In genomic region chr3:71576966-71577459, GRCh38 we compare ENCODE assay signal across 14 cellular contexts. TPM values are rescaled to one million over a fixed set of nuclear protein-coding genes. Genes with fewer than 3 reads are reported as not detected.
DNase-seq lines count a peak whose midpoint lies in the region; ATAC-seq and TF ChIP-seq lines count a peak whose summit lies in the region.
"Had no signal": no experiment of that assay in that cellular context is flagged by ENCODE, and none has a peak within 500 bp of the region (broad histone marks: within the 10 kb centered on the region; RNA-seq: fewer than 3 reads in every experiment).

No MANE protein-coding gene starts in this region.

- H3K27ac ChIP-seq in mammary epithelial cell (ENCODE audit: insufficient read depth, low read depth, low read length) (peak overlapping the region; percentile 52), muscle layer of duodenum (ENCODE audit: low read length) (peak overlapping the region; percentile 36)

- H3K36me3 ChIP-seq in Loucy (ENCODE audit: insufficient read depth, low read length) (no peaks in the 10 kb centered on the region), mammary epithelial cell (ENCODE audit: insufficient read depth, low read length) (no peaks in the 10 kb centered on the region), muscle layer of duodenum (ENCODE audit: control insufficient read depth in 1 of 2, insufficient read depth in 2 of 2, low read length in 2 of 2) (no peaks in the 10 kb centered on the region)
- H3K36me3 ChIP-seq: left lung had no signal

- H3K27me3 ChIP-seq in Loucy (ENCODE audit: insufficient read depth, low read length, poor library complexity, severe bottlenecking) (no peaks in the 10 kb centered on the region), mammary epithelial cell (ENCODE audit: insufficient read depth, low read length) (no peaks in the 10 kb centered on the region), muscle layer of duodenum (ENCODE audit: low read depth, low read length) (no peaks in the 10 kb centered on the region)
- H3K27me3 ChIP-seq: left lung had no signal

- H3K4me1 ChIP-seq in Loucy (ENCODE audit: insufficient read depth, low read length, poor library complexity, severe bottlenecking) (peaks cover 80% of the 10 kb centered on the region), mammary epithelial cell (ENCODE audit: insufficient read depth, low read length) (peaks cover 46% of the 10 kb centered on the region), muscle layer of duodenum (ENCODE audit: control insufficient read depth in 1 of 2, insufficient read depth in 2 of 2, low read length in 2 of 2) (peaks cover 14 to 35% of the 10 kb centered on the region in 2 donors)

- H3K4me2 ChIP-seq in Loucy (ENCODE audit: low read depth, low read length, poor library complexity, severe bottlenecking) (peak overlapping the region; percentile 98), mammary epithelial cell (ENCODE audit: insufficient read depth, low read depth, low read length) (peak overlapping the region; percentile 82)

- H3K4me3 ChIP-seq in Loucy (ENCODE audit: low read length, poor library complexity, severe bottlenecking) (peak overlapping the region; percentile 94), mammary epithelial cell (replicated peaks in 1 of 3; ENCODE audit: insufficient read depth in 1 of 3, low read depth in 2 of 3, low read length in 3 of 3) (peak overlapping the region in 2 of 3 experiments; percentile 31 to 98), muscle layer of duodenum (ENCODE audit: low read depth in 1 of 2, low read length in 2 of 2) (peak overlapping the region; percentile 19 to 32), foreskin fibroblast (ENCODE audit: low read depth in 1 of 2, low read length in 2 of 2) (no peak overlapping the region)
- H3K4me3 ChIP-seq: K562 had no signal

- TF ChIP-seq CTCF in Loucy (conservative IDR thresholded peaks at IDR 0.05; ENCODE audit: low read length) (no peak), mammary epithelial cell (conservative IDR thresholded peaks at IDR 0.05 in 1 of 2, IDR thresholded peaks at IDR 0.05 in 1 of 2; ENCODE audit: extremely low read depth in 1 of 2, insufficient read depth in 1 of 2, low read depth in 1 of 2, low read length in 2 of 2) (no peak), foreskin fibroblast (IDR thresholded peaks at IDR 0.05; ENCODE audit: low read depth, low read length) (no peak)

- CTCF ChIA-PET in mammary epithelial cell (lab: Charles Lee; ENCODE audit: low non-redundant PET) = interaction anchor here (0.6 kb wide), 1 partner anchor 509 kb away, joined by 4 read pairs; no protein-coding TSS in a partner anchor

- no TSS peak for BruUV-seq in mammary epithelial cell (replicated peaks; lab: Mats Ljungman, UMichigan)

- DNase-seq in AML-193 (lab: John Stamatoyannopoulos, UW) (peak; percentile 66 to 73), mammary epithelial cell (peak; percentile 28), foreskin fibroblast (no peak), Right ventricle myocardium superior (no peak), activated gamma-delta T cell (lab: John Stamatoyannopoulos, UW) (no peak), T-helper 1 cell (no peak)
- DNase-seq: activated naive CD4-positive, alpha-beta T cell; EL; hypothalamus; left lung had no signal

- intact Hi-C loops in mammary epithelial cell (cut with micrococcal nuclease) = loop anchor here (2.0 kb wide), 1 partner anchor 34 kb away; no protein-coding TSS in a partner anchor
- intact Hi-C loops in Right ventricle myocardium superior (cut with DNase I) = no loop called here

- H3K9me3 ChIP-seq in Loucy (ENCODE audit: insufficient read depth, low read depth, low read length) (no peaks in the 10 kb centered on the region), mammary epithelial cell (replicated peaks; ENCODE audit: insufficient read depth, low read length) (no peaks in the 10 kb centered on the region), muscle layer of duodenum (ENCODE audit: control insufficient read depth in 1 of 2, low read length in 2 of 2) (no peaks in the 10 kb centered on the region)
- H3K9me3 ChIP-seq: left lung had no signal

- H3F3A ChIP-seq in Loucy (ENCODE audit: low read depth) = no peaks in the 10 kb centered on the region

- in situ Hi-C loops in mammary epithelial cell (cut with MboI; ENCODE audit: low sequenced_read_pairs in 2 of 2) = loop anchor here (10.0 to 25.0 kb wide), 4 partner anchors 72 to 515 kb away; no protein-coding TSS in a partner anchor

- H3K9ac ChIP-seq in Loucy (ENCODE audit: low read depth, low read length, poor library complexity, severe bottlenecking) (peak overlapping the region; percentile 98), mammary epithelial cell (ENCODE audit: insufficient read depth, low read length) (peak overlapping the region; percentile 8)

- H2AFZ ChIP-seq in Loucy (ENCODE audit: low read length) (no peak overlapping the region), mammary epithelial cell (ENCODE audit: low read depth, low read length) (peak overlapping the region; percentile 70)

- dilution Hi-C loops in mammary epithelial cell (cut with HindIII; ENCODE audit: low sequenced_read_pairs) = no loop called here

- WGBS in mammary epithelial cell (ENCODE audit: low coverage, missing lambda C conversion rate) = 10% methylated on average over 5 of the region's 6 CpGs

- peaks cover 37% of the 10 kb centered on the region for H4K20me1 ChIP-seq in Loucy (ENCODE audit: insufficient read depth, low read length, poor library complexity, severe bottlenecking)
- no peaks in the 10 kb centered on the region for H4K20me1 ChIP-seq in mammary epithelial cell (ENCODE audit: insufficient read depth, low read length)

- peaks cover 97% of the 10 kb centered on the region for H3K79me2 ChIP-seq in Loucy (ENCODE audit: insufficient read depth, low read length)
- H3K79me2 ChIP-seq in mammary epithelial cell (ENCODE audit: insufficient read depth, low read length) = peaks cover 73% of the 10 kb centered on the region

- ATAC-seq in Right ventricle myocardium superior (ENCODE audit: poor library complexity) = no peak
- ATAC-seq: K562, left lung, Panc1 had no signal

- no peaks in the 10 kb centered on the region for H3K9me2 ChIP-seq in Loucy (replicated peaks; ENCODE audit: low read depth, low read length)

RNA-seq across cellular contexts. Expression of gene FOXP1, which starts 6.5 kb away (rescaled TPM):
- 10 to 100 TPM; 49.5 to 62.5 TPM for total RNA-seq in mammary epithelial cell
- 34.2 TPM for polyA plus RNA-seq in mammary epithelial cell
- 87.2 TPM for polyA minus RNA-seq in mammary epithelial cell
- total RNA-seq in Right ventricle myocardium superior = 36.3 TPM

Comparison
In these comparisons a context has a peak if more than half of its experiments do, and no peak if none do; other contexts are left out.
1. DNase-seq: peak in AML-193 (2 of 2) and mammary epithelial cell (single experiment); none in foreskin fibroblast (0 of 2), Right ventricle myocardium superior (single experiment), activated gamma-delta T cell (single experiment) and T-helper 1 cell (0 of 5).
2. H3K4me3 ChIP-seq: peak in Loucy (single experiment), mammary epithelial cell (2 of 3) and muscle layer of duodenum (2 of 2); none in foreskin fibroblast (0 of 2).